ENCODE assay signal across 9 cellular contexts in the genomic region with DNA sequence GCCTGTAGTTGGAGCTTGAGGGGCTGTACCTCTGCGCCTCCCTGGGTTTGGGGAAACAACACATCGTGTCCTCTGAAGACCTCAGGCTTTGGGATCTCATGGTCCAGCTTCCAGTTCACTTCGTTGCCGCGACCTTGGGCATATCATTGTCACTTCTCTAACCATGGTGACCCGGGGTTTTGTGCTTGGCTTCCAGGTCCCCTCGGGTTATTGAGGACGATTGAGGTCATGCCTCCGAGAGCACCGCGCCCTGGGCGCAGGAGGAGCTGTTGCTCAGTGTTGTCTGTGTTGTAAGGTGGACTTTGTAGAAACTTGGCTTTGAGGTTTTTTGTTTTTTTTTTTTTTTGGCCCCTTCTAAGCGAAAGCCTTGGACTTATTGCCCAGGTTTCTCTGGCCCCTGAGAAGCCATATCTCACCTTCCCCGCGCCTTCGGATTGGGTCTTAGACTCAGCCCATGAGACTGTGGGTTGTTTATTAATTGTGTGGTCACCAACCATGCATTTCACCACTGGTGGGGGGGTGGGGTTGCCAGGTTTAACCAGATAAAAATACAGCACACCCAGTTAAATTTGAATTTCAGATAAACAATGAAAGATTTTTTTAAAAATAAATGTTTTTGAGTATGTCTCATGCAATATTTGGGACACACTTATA. TPM values are rescaled to one million over a fixed set of nuclear protein-coding genes. Genes with fewer than 3 reads are reported as not detected.
DNase-seq lines count a peak whose midpoint lies in the region; ATAC-seq and TF ChIP-seq lines count a peak whose summit lies in the region.
"Had no signal": no experiment of that assay in that cellular context is flagged by ENCODE, and none has a peak within 500 bp of the region (broad histone marks: within the 10 kb centered on the region; RNA-seq: fewer than 3 reads in every experiment).

No MANE protein-coding gene starts in this region.

- POLR2A ChIA-PET in activated CD4-positive, alpha-beta T cell treated with anti-CD3 and anti-CD28 coated beads for 36 hours (lab: Charles Lee): interaction anchor here (1.0 kb wide), 1 partner anchor 32 kb away, joined by 5 read pairs; no protein-coding TSS in a partner anchor

- intact Hi-C loops in activated CD4-positive, alpha-beta T cell treated with anti-CD3 and anti-CD28 coated beads for 36 hours (cut with DNase I, micrococcal nuclease): no loop called here

- H3K4me1 ChIP-seq in OCI-LY3 (ENCODE audit: low read length) (peaks cover 59% of the 10 kb centered on the region), foreskin keratinocyte (peaks cover 22% of the 10 kb centered on the region)

- H3K79me2 ChIP-seq in OCI-LY3 (ENCODE audit: low read length): peaks cover 85% of the 10 kb centered on the region

- DNase-seq in ELR (ENCODE audit: low read depth) (peak; percentile 20), foreskin keratinocyte (no peak), retinal pigment epithelial cell (ENCODE audit: low read depth) (no peak), NCI-H187 (lab: John Stamatoyannopoulos, UW) (no peak)
- DNase-seq in activated CD4-positive, alpha-beta T cell treated with anti-CD3 and anti-CD28 coated beads for 36 hours: no peak

- H3K4me3 Mint-ChIP-seq in activated CD4-positive, alpha-beta T cell treated with anti-CD3 and anti-CD28 coated beads for 36 hours: no peak overlapping the region

- H3K4me1 Mint-ChIP-seq in activated CD4-positive, alpha-beta T cell treated with anti-CD3 and anti-CD28 coated beads for 36 hours: peaks cover 11% of the 10 kb centered on the region

- peaks cover 13% of the 10 kb centered on the region for H3K36me3 ChIP-seq in OCI-LY3 (replicated peaks; ENCODE audit: low read depth, low read length)
- H3K36me3 ChIP-seq: Peyer's patch had no signal

- H3K27ac Mint-ChIP-seq in activated CD4-positive, alpha-beta T cell treated with anti-CD3 and anti-CD28 coated beads for 36 hours: no peak overlapping the region

- ATAC-seq in foreskin keratinocyte (no peak), HG03457 (IDR thresholded peaks at IDR 0.05; ENCODE audit: unreplicated experiment) (no peak), HG03520 (IDR thresholded peaks at IDR 0.05; ENCODE audit: unreplicated experiment) (no peak)
- no peak for ATAC-seq in activated CD4-positive, alpha-beta T cell treated with anti-CD3 and anti-CD28 coated beads for 36 hours

- H3K27me3 ChIP-seq in OCI-LY3 (ENCODE audit: low read depth, low read length) (no peaks in the 10 kb centered on the region), foreskin keratinocyte (no peaks in the 10 kb centered on the region)
- H3K27me3 ChIP-seq: Peyer's patch had no signal

- H3K4me3 ChIP-seq in OCI-LY3 (ENCODE audit: low read length): peak overlapping the region; percentile 81
- H3K4me3 ChIP-seq in retinal pigment epithelial cell (ENCODE audit: low read length): peak overlapping the region; percentile 63

- H3K9me3 Mint-ChIP-seq in activated CD4-positive, alpha-beta T cell treated with anti-CD3 and anti-CD28 coated beads for 36 hours (ENCODE audit: low read depth): no peaks in the 10 kb centered on the region

- H3K27me3 Mint-ChIP-seq in activated CD4-positive, alpha-beta T cell treated with anti-CD3 and anti-CD28 coated beads for 36 hours: peaks cover 13% of the 10 kb centered on the region

- peaks cover 6% of the 10 kb centered on the region; the same call in 1 of the 2 replicates for H3K9me3 ChIP-seq in OCI-LY3 (ENCODE audit: insufficient read depth, low read length)
- H3K9me3 ChIP-seq: Peyer's patch had no signal

- peaks cover 25% of the 10 kb centered on the region for H4K20me1 ChIP-seq in OCI-LY3 (ENCODE audit: insufficient read depth, low read length)

- peak overlapping the region; percentile 93 for H3K9ac ChIP-seq in OCI-LY3 (ENCODE audit: low read length)

- no peaks in the 10 kb centered on the region for H3K36me3 Mint-ChIP-seq in activated CD4-positive, alpha-beta T cell treated with anti-CD3 and anti-CD28 coated beads for 36 hours (ENCODE audit: low read depth)

- H2AFZ ChIP-seq in OCI-LY3 (ENCODE audit: low read depth, low read length): no peak overlapping the region

- CTCF ChIA-PET in activated CD4-positive, alpha-beta T cell treated with anti-CD3 and anti-CD28 coated beads for 36 hours (lab: Charles Lee): interaction anchor here (0.8 kb wide), 1 partner anchor 55 kb away, joined by 3 read pairs; no protein-coding TSS in a partner anchor

- H3K27ac ChIP-seq in OCI-LY3 (ENCODE audit: low read length): peak overlapping the region; percentile 92
- peak overlapping the region; percentile 68 for H3K27ac ChIP-seq in foreskin keratinocyte

- H3K4me2 ChIP-seq in OCI-LY3 (ENCODE audit: low read length): peak overlapping the region; percentile 98

- no peak for TF ChIP-seq CTCF in OCI-LY3 (IDR thresholded peaks at IDR 0.05; ENCODE audit: low read depth, low read length)
- no peak for TF ChIP-seq CTCF in foreskin keratinocyte (conservative IDR thresholded peaks at IDR 0.05)
- no peak for TF ChIP-seq CTCF in retinal pigment epithelial cell (conservative IDR thresholded peaks at IDR 0.05; ENCODE audit: low read depth, low read length)

RNA-seq across cellular contexts. Expression of gene BCL7A, which starts 2.6 kb away (rescaled TPM):
- total RNA-seq in foreskin keratinocyte: 18.2 and 23.2 TPM in 2 replicates
- polyA plus RNA-seq in foreskin keratinocyte: 5.4 and 7.8 TPM in 2 replicates
- 1 to 10 TPM; 6.4 to 6.6 TPM for total RNA-seq in activated CD4-positive, alpha-beta T cell treated with anti-CD3 and anti-CD28 coated beads for 36 hours

RNA-seq across cellular contexts. Expression of gene MLXIP, which starts 54.3 kb away (rescaled TPM):
- total RNA-seq in foreskin keratinocyte: 19.2 and 24.2 TPM in 2 replicates
- polyA plus RNA-seq in foreskin keratinocyte: 12.5 and 13.5 TPM in 2 replicates
- total RNA-seq in activated CD4-positive, alpha-beta T cell treated with anti-CD3 and anti-CD28 coated beads for 36 hours: 10 to 100 TPM; 17.7 to 26.4 TPM
